10 cellular contexts compared by ENCODE assay signal in genomic region chr12:121893901-121894540, GRCh38. TPM values are rescaled to one million over a fixed set of nuclear protein-coding genes. Genes with fewer than 3 reads are reported as not detected.
DNase-seq lines count a peak whose midpoint lies in the region; ATAC-seq and TF ChIP-seq lines count a peak whose summit lies in the region.
"Had no signal": no experiment of that assay in that cellular context is flagged by ENCODE, and none has a peak within 500 bp of the region (broad histone marks: within the 10 kb centered on the region; RNA-seq: fewer than 3 reads in every experiment).

No MANE protein-coding gene starts in this region.

- DNase-seq in DMS53 treated with DMSO at 0.1 percent for 48 hours (lab: John Stamatoyannopoulos, UW; ENCODE audit: unreplicated experiment) (peak; percentile 61), NCI-H2196 treated with DMSO at 0.1 percent for 48 hours (lab: John Stamatoyannopoulos, UW; ENCODE audit: unreplicated experiment) (peak; percentile 21), body of pancreas (peak; percentile 39 to 69 (median 62)), natural killer cell (no peak), HEK293T (ENCODE audit: extremely low spot score) (no peak), iPS-NIHi7 (ENCODE audit: extremely low spot score) (no peak), NCI-H446 treated with DMSO at 0.1 percent for 48 hours (lab: John Stamatoyannopoulos, UW) (no peak)

- H3K9me3 ChIP-seq in body of pancreas = no peaks in the 10 kb centered on the region

- H3K27me3 Mint-ChIP-seq in natural killer cell (ENCODE audit: low read depth in 2 of 2) = no peaks in the 10 kb centered on the region

- POLR2A ChIA-PET in HEK293T (lab: Yijun Ruan, JAX) = interaction anchor here (0.6 kb wide), 1 partner anchor 191 kb away, joined by 3 read pairs; no protein-coding TSS in a partner anchor

- intact Hi-C loops in body of pancreas (cut with DNase I) = no loop called here
- intact Hi-C loops in natural killer cell (cut with micrococcal nuclease) = no loop called here

- ATAC-seq in body of pancreas (peak; percentile 78), natural killer cell (peak in 1 of 3 donors; percentile 17), HG03135 (IDR thresholded peaks at IDR 0.05; ENCODE audit: unreplicated experiment) (no peak)

- no peak overlapping the region for H3K4me3 ChIP-seq in body of pancreas

- no peaks in the 10 kb centered on the region for H3K9me3 Mint-ChIP-seq in natural killer cell

- H3K36me3 Mint-ChIP-seq in natural killer cell = no peaks in the 10 kb centered on the region

- CTCF ChIA-PET in HEK293T (lab: Yijun Ruan, JAX) = interaction anchor here (1.1 to 1.2 kb wide), 2 partner anchors 82 to 100 kb away, joined by 5 to 7 read pairs; partner anchors contain the start of gene RHOF

- peak overlapping the region; percentile 55 to 80 (median 65) for H3K27ac ChIP-seq in body of pancreas
- H3K27ac ChIP-seq: HL-60 had no signal

- H3K4me3 Mint-ChIP-seq in natural killer cell = no peak overlapping the region

- H3K4me1 Mint-ChIP-seq in natural killer cell = peaks cover 25% of the 10 kb centered on the region in 2 donors

- WGBS in body of pancreas, 2 donors = 35 to 49% methylated on average over 6 of the region's 6 CpGs

- peaks cover 44% of the 10 kb centered on the region for H3K4me1 ChIP-seq in body of pancreas

- TF ChIP-seq CTCF in body of pancreas (IDR thresholded peaks at IDR 0.05) = peak in 1 of 7 experiments; percentile 16
- no peak for TF ChIP-seq CTCF in natural killer cell (IDR thresholded peaks at IDR 0.05)

- peaks cover 0 to 10% of the 10 kb centered on the region in 2 donors for H3K36me3 ChIP-seq in body of pancreas (replicated peaks in 1 of 2; ENCODE audit: insufficient read depth in 1 of 2, low read depth in 2 of 2)

- peak overlapping the region; percentile 29 to 64 for H3K27ac Mint-ChIP-seq in natural killer cell

- TF ChIP-seq POLR2A in body of pancreas (IDR thresholded peaks at IDR 0.05) = no peak

- no peaks in the 10 kb centered on the region for H3K27me3 ChIP-seq in body of pancreas

TF ChIP-seq in HEK293T, 16 proteins besides CTCF, POLR2A, EP300 and RAD21:
- TF ChIP-seq FOXM1 (IDR thresholded peaks at IDR 0.05; ENCODE audit: borderline replicate concordance) (no peak), FOXK2 (IDR thresholded peaks at IDR 0.05) (no peak), CTBP1 (IDR thresholded peaks at IDR 0.05; ENCODE audit: borderline replicate concordance) (no peak), TARDBP (IDR thresholded peaks at IDR 0.05) (no peak), HDGF (IDR thresholded peaks at IDR 0.05; ENCODE audit: borderline replicate concordance) (no peak), SUZ12 (IDR thresholded peaks at IDR 0.05) (no peak), ELF4 (IDR thresholded peaks at IDR 0.05) (no peak), ZNF384 (IDR thresholded peaks at IDR 0.05) (no peak), L3MBTL2 (conservative IDR thresholded peaks at IDR 0.05) (no peak), SP1 (IDR thresholded peaks at IDR 0.05) (no peak), FOXA1 (IDR thresholded peaks at IDR 0.05) (no peak)
- TF ChIP-seq, protein P1, sequence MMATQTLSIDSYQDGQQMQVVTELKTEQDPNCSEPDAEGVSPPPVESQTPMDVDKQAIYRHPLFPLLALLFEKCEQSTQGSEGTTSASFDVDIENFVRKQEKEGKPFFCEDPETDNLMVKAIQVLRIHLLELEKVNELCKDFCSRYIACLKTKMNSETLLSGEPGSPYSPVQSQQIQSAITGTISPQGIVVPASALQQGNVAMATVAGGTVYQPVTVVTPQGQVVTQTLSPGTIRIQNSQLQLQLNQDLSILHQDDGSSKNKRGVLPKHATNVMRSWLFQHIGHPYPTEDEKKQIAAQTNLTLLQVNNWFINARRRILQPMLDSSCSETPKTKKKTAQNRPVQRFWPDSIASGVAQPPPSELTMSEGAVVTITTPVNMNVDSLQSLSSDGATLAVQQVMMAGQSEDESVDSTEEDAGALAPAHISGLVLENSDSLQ (IDR thresholded peaks at IDR 0.05) = no peak

RNA-seq across cellular contexts. Expression of gene PSMD9, which starts 5.4 kb away (rescaled TPM):
- total RNA-seq in body of pancreas (10 to 100 TPM; 23.1 to 42.3 TPM), natural killer cell (10 to 100 TPM; 32.0 to 47.6 (median 47.2) TPM)

RNA-seq across cellular contexts. Expression of gene CFAP251, which starts 24.4 kb away (rescaled TPM):
- 1 to 10 TPM; 3.6 to 7.0 TPM for total RNA-seq in body of pancreas
- under 1 TPM; 0.59 to 0.80 (median 0.59) TPM for total RNA-seq in natural killer cell

RNA-seq across cellular contexts. Expression of gene HPD, which starts 35.4 kb away (rescaled TPM):
- total RNA-seq in body of pancreas (1 to 10 TPM; 3.0 to 5.7 TPM), natural killer cell (not detected)
- total RNA-seq: temporal lobe had no signal

Comparison
In these comparisons a context has a peak if more than half of its experiments do, and no peak if none do; other contexts are left out.
1. DNase-seq: peak in DMS53 treated with DMSO at 0.1 percent for 48 hours (single experiment), NCI-H2196 treated with DMSO at 0.1 percent for 48 hours (single experiment) and body of pancreas (4 of 4); none in natural killer cell (single experiment), HEK293T (single experiment), iPS-NIHi7 (single experiment) and NCI-H446 treated with DMSO at 0.1 percent for 48 hours (single experiment).